23 cellular contexts compared by ENCODE assay signal in the genomic region with DNA sequence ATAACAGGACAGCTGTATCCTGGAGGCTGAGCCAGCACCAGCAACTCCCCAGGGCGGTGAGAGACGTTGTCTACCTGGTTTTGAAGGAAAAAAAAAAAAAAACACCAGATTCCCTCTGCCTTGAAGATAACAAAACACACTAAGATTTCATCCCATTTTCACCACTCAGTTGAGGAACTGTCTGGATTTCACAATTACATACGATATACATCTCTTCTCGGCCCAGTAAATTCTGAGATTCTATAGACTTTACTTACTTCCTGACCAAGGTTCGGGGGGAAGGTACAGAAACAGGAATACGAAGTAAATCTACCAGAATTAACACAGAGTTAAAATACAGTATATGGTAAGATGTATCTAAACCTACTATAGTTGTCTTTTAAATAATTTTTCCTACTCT. TPM values are rescaled to one million over a fixed set of nuclear protein-coding genes. Genes with fewer than 3 reads are reported as not detected.
DNase-seq lines count a peak whose midpoint lies in the region; TF ChIP-seq lines count a peak whose summit lies in the region.
"Had no signal": no experiment of that assay in that cellular context is flagged by ENCODE, and none has a peak within 500 bp of the region (broad histone marks: within the 10 kb centered on the region; RNA-seq: fewer than 3 reads in every experiment).

No MANE protein-coding gene starts in this region.

- H2BK15ac ChIP-seq in neuronal stem cell (ENCODE audit: low read length), result no peak overlapping the region

- H2AFZ ChIP-seq in OCI-LY1 (ENCODE audit: low read length) (no peak overlapping the region), neuronal stem cell (ENCODE audit: low read length) (no peak overlapping the region)

- no peak overlapping the region for H2BK12ac ChIP-seq in neuronal stem cell (ENCODE audit: low read length)

- no CpG with 5 or more reads among the region's 6 CpGs for WGBS in neuronal stem cell (ENCODE audit: extremely low coverage in 2 of 2, insufficient read length in 2 of 2, insufficient replicate concordance in 1 of 2), 2 donors

- H3K36me3 ChIP-seq in OCI-LY1 (ENCODE audit: insufficient read depth, low read length), result peaks cover 7% of the 10 kb centered on the region; the same call in 1 of the 2 replicates
- H3K36me3 ChIP-seq in neuronal stem cell (replicated peaks in 1 of 2; ENCODE audit: control insufficient read depth in 2 of 2, insufficient read depth in 2 of 2, low read length in 2 of 2), result peaks cover 0 to 32% of the 10 kb centered on the region in 2 donors
- H3K36me3 ChIP-seq: colonic mucosa had no signal

- no peak overlapping the region for H3K23ac ChIP-seq in neuronal stem cell (ENCODE audit: low read depth, low read length, poor library complexity)

- H3K36me3 Mint-ChIP-seq in glutamatergic neuron (ENCODE audit: unreplicated experiment) (peaks cover 4% of the 10 kb centered on the region), type B pancreatic cell (peaks cover 12% of the 10 kb centered on the region)
- H3K36me3 Mint-ChIP-seq: activated naive CD8-positive, alpha-beta T cell treated with anti-CD3 and anti-CD28 coated beads, Interleukin-2, amount 10 ng/mL, durations not matched to agents 7 days and 5 days; memory B cell had no signal

- no peaks in the 10 kb centered on the region for H3F3A ChIP-seq in OCI-LY1 (ENCODE audit: insufficient read depth, low read length)

- H3K9ac ChIP-seq in OCI-LY1 (ENCODE audit: low read length) (no peak overlapping the region; the same call in 1 of the 2 replicates), neuronal stem cell (ENCODE audit: low read depth, low read length, poor library complexity) (no peak overlapping the region)

- H3K9me2 ChIP-seq in OCI-LY1 (ENCODE audit: low read depth, low read length), result no peaks in the 10 kb centered on the region

- no peak for TF ChIP-seq CTCF in OCI-LY1 (IDR thresholded peaks at IDR 0.05; ENCODE audit: low read length)
- no peak for TF ChIP-seq CTCF in glutamatergic neuron (IDR thresholded peaks at IDR 0.05; ENCODE audit: partially characterized antibody, unreplicated experiment)
- no peak for TF ChIP-seq CTCF in type B pancreatic cell (conservative IDR thresholded peaks at IDR 0.05)

- H4K91ac ChIP-seq in neuronal stem cell (ENCODE audit: low read depth, low read length, poor library complexity), result no peak overlapping the region

- H3K27ac ChIP-seq in OCI-LY1 (ENCODE audit: low read depth, low read length, poor library complexity, severe bottlenecking) (no peak overlapping the region), neuronal stem cell (replicated peaks; ENCODE audit: low read length) (no peak overlapping the region)
- H3K27ac ChIP-seq: A549, body of pancreas, C4-2B, colonic mucosa had no signal

- H3K27me3 Mint-ChIP-seq in glutamatergic neuron (ENCODE audit: unreplicated experiment) (peaks cover 17% of the 10 kb centered on the region), type B pancreatic cell (no peaks in the 10 kb centered on the region)

- H3K9me3 Mint-ChIP-seq in glutamatergic neuron (ENCODE audit: unreplicated experiment) (peaks cover 40% of the 10 kb centered on the region), type B pancreatic cell (no peaks in the 10 kb centered on the region)
- H3K9me3 Mint-ChIP-seq: activated naive CD8-positive, alpha-beta T cell treated with anti-CD3 and anti-CD28 coated beads, Interleukin-2, amount 10 ng/mL, durations not matched to agents 7 days and 5 days; activated T-helper 1 cell treated with anti-CD3 and anti-CD28 coated beads, Interleukin-12 subunit alpha, Interleukin-12 subunit beta, Interleukin-2, Interleukin-4 antibody, amounts not matched to agents 30 ng/mL and 10 ng/mL and 1 ng/mL, durations not matched to agents 14 hours and 24 hours and 36 hours; memory B cell had no signal

- H3K9me3 ChIP-seq in OCI-LY1 (ENCODE audit: low read length), result no peaks in the 10 kb centered on the region
- H3K9me3 ChIP-seq in neuronal stem cell (replicated peaks in 1 of 2; ENCODE audit: control insufficient read depth in 2 of 2, insufficient read depth in 1 of 2, low read depth in 1 of 2, low read length in 2 of 2), result no peaks in the 10 kb centered on the region
- H3K9me3 ChIP-seq: A549, body of pancreas, colonic mucosa, spleen had no signal

- peak overlapping the region; percentile 87 for H3K27ac Mint-ChIP-seq in glutamatergic neuron (ENCODE audit: unreplicated experiment)
- H3K27ac Mint-ChIP-seq in type B pancreatic cell, result peak overlapping the region; percentile 17
- H3K27ac Mint-ChIP-seq: activated naive CD8-positive, alpha-beta T cell treated with anti-CD3 and anti-CD28 coated beads, Interleukin-2, amount 10 ng/mL, durations not matched to agents 7 days and 5 days; activated T-helper 1 cell treated with anti-CD3 and anti-CD28 coated beads, Interleukin-12 subunit alpha, Interleukin-12 subunit beta, Interleukin-2, Interleukin-4 antibody, amounts not matched to agents 30 ng/mL and 10 ng/mL and 1 ng/mL, durations not matched to agents 14 hours and 24 hours and 36 hours; memory B cell had no signal

- H4K20me1 ChIP-seq in OCI-LY1 (ENCODE audit: insufficient read depth, low read length), result no peaks in the 10 kb centered on the region

- H3K27me3 ChIP-seq in OCI-LY1 (ENCODE audit: insufficient read depth, low read length) (no peaks in the 10 kb centered on the region), neuronal stem cell (ENCODE audit: control insufficient read depth in 3 of 3, insufficient read depth in 3 of 3, low read depth in 1 of 3, low read length in 3 of 3) (no peaks in the 10 kb centered on the region)
- H3K27me3 ChIP-seq: body of pancreas, colonic mucosa had no signal

- H3K4me3 ChIP-seq in OCI-LY1 (ENCODE audit: low read depth, low read length, poor library complexity, severe bottlenecking) (no peak overlapping the region), neuronal stem cell (ENCODE audit: low read length in 2 of 2) (no peak overlapping the region)
- H3K4me3 ChIP-seq: A549, body of pancreas, colonic mucosa, spleen had no signal

- H3K4me1 ChIP-seq in OCI-LY1 (ENCODE audit: insufficient read depth, low read length, severe bottlenecking), result peaks cover 62% of the 10 kb centered on the region
- H3K4me1 ChIP-seq in neuronal stem cell (ENCODE audit: control insufficient read depth in 2 of 2, insufficient read depth in 1 of 2, low read depth in 1 of 2, low read length in 2 of 2), result peaks cover 10 to 36% of the 10 kb centered on the region in 2 donors
- H3K4me1 ChIP-seq: colonic mucosa had no signal

- peaks cover 45% of the 10 kb centered on the region for H3K79me2 ChIP-seq in OCI-LY1 (ENCODE audit: insufficient read depth, low read length)

- peaks cover 4% of the 10 kb centered on the region for H3K79me1 ChIP-seq in neuronal stem cell (ENCODE audit: low read depth, low read length)

- H3K14ac ChIP-seq in neuronal stem cell (ENCODE audit: low read length), result no peak overlapping the region

- no peak overlapping the region for H3K4ac ChIP-seq in neuronal stem cell (ENCODE audit: low read length)

- H2BK5ac ChIP-seq in neuronal stem cell (ENCODE audit: low read length), result no peak overlapping the region

- no peak overlapping the region for H2BK120ac ChIP-seq in neuronal stem cell (ENCODE audit: low read depth, low read length)

- H3K4me3 Mint-ChIP-seq in glutamatergic neuron (ENCODE audit: unreplicated experiment), result peak overlapping the region; percentile 71
- peak overlapping the region; percentile 33 for H3K4me3 Mint-ChIP-seq in type B pancreatic cell
- H3K4me3 Mint-ChIP-seq: activated naive CD8-positive, alpha-beta T cell treated with anti-CD3 and anti-CD28 coated beads, Interleukin-2, amount 10 ng/mL, durations not matched to agents 7 days and 5 days; activated T-helper 1 cell treated with anti-CD3 and anti-CD28 coated beads, Interleukin-12 subunit alpha, Interleukin-12 subunit beta, Interleukin-2, Interleukin-4 antibody, amounts not matched to agents 30 ng/mL and 10 ng/mL and 1 ng/mL, durations not matched to agents 14 hours and 24 hours and 36 hours; memory B cell; naive thymus-derived CD4-positive, alpha-beta T cell had no signal

- H3K18ac ChIP-seq in neuronal stem cell (ENCODE audit: low read length), result no peak overlapping the region

- H3K4me1 Mint-ChIP-seq in glutamatergic neuron (ENCODE audit: low read depth, unreplicated experiment), result peaks cover 63% of the 10 kb centered on the region
- H3K4me1 Mint-ChIP-seq in type B pancreatic cell (ENCODE audit: unreplicated experiment), result peaks cover 69% of the 10 kb centered on the region

- H4K8ac ChIP-seq in neuronal stem cell (ENCODE audit: low read depth, low read length), result no peak overlapping the region

- H3K4me2 ChIP-seq in OCI-LY1 (ENCODE audit: low read length) (peak overlapping the region; percentile 35), neuronal stem cell (ENCODE audit: insufficient read depth, low read length, poor library complexity, severe bottlenecking) (no peak overlapping the region)
- H3K4me2 ChIP-seq: A549 had no signal

- no peak overlapping the region for H2AK5ac ChIP-seq in neuronal stem cell (ENCODE audit: low read depth, low read length)

- peak; percentile 46 for DNase-seq in NOMO-1 treated with DMSO at 0.1 percent for 48 hours (lab: John Stamatoyannopoulos, UW; ENCODE audit: unreplicated experiment)
- no peak for DNase-seq in NOMO-1 treated with dmso at 0.1 percent for 144 hours (lab: John Stamatoyannopoulos, UW; ENCODE audit: unreplicated experiment)
- DNase-seq in glutamatergic neuron, result no peak
- no peak for DNase-seq in type B pancreatic cell (ENCODE audit: extremely low spot score, unreplicated experiment)
- no peak for DNase-seq in activated T-cell treated with anti-CD3 and anti-CD28 coated beads, Interleukin-2, amount 50 U/mL, for 1 hour
- no peak for DNase-seq in neuronal stem cell (ENCODE audit: low spot score)
- no peak for DNase-seq in cerebellar nuclear complex (lab: John Stamatoyannopoulos, UW)
- DNase-seq: activated CD4-positive, CD25-positive, alpha-beta regulatory T cell treated with anti-CD3 and anti-CD28 coated beads, Interleukin-2, amount 50 U/mL, for 72 hours; activated naive CD8-positive, alpha-beta T cell treated with anti-CD3 and anti-CD28 coated beads, Interleukin-2, amount 10 ng/mL, durations not matched to agents 7 days and 5 days; body of pancreas; colonic mucosa; hippocampal formation; islet precursor cell; naive thymus-derived CD4-positive, alpha-beta T cell; NCI-H187 treated with DMSO at 0.1 percent for 48 hours; NCI-H446 treated with DMSO at 0.1 percent for 48 hours; spleen; stimulated activated CD8-positive, alpha-beta memory T cell treated with anti-CD3 and anti-CD28 coated beads, Interleukin-4, amount 100 ng/mL, for 48 hours had no signal

RNA-seq across cellular contexts. Expression of a gene that starts 8.4 kb away (rescaled TPM):
- total RNA-seq in glutamatergic neuron (ENCODE audit: unreplicated experiment) (192 TPM), type B pancreatic cell (ENCODE audit: low replicate concordance) (34.1 and 71.2 TPM in 2 replicates)
- 40.4 TPM for polyA plus RNA-seq in neuronal stem cell (2013, experiment 1 of 2)
- 42.5 TPM for polyA plus RNA-seq in neuronal stem cell (2013, experiment 2 of 2)
